ENCODE assay signal across 10 cellular contexts in the genomic region with DNA sequence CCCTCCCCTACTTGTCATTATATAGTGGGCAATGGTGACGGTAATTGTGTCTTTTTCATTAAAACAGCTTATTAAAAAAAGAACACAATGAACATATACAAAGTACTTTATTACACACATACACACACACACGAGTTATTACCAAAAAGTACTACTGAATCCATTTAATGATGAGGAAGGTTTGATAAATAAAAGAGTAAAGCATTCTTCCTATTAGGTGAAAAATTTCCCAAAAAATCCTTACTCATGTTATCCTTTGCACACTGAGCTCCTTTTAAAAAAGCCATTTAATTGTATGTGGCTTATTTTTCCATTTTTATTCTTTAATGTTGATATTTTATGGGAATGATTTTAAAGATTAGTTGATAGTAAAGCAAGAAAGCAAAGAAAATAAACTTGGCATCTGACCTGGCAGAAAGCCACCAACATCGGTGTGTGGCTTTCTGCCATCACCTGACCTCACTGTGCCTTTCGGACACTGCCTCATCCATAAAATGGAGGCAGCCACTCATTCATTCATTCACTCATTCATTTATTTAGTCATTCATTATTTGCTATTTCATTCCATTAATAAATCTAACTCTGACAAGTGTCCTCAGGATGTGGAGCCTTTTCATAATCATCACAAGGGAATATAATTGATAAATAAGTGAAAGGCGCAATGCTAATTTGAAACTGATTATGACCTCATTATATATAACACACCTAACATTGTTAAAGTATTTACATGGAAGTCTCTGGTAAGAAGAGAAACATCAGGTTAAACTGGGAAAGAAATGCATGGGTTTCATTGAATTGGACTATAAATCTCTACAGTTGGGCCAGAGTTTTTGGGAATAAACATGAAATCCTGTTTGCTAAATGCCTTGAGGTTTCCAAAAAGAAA. TPM values are rescaled to one million over a fixed set of nuclear protein-coding genes. Genes with fewer than 3 reads are reported as not detected.
A peak's percentile ranks its signal among the peaks of the same experiment; 100 is the strongest.
DNase-seq lines count a peak whose midpoint lies in the region; ATAC-seq and TF ChIP-seq lines count a peak whose summit lies in the region.
"Had no signal": no experiment of that assay in that cellular context is flagged by ENCODE, and none has a peak within 500 bp of the region (broad histone marks: within the 10 kb centered on the region; RNA-seq: fewer than 3 reads in every experiment).

No MANE protein-coding gene starts in this region.

- BruUV-seq in MCF 10A (replicated peaks; lab: Mats Ljungman, UMichigan) = no TSS peak

- POLR2A ChIA-PET in MCF 10A (lab: Yijun Ruan, JAX) = interaction anchor here (0.5 to 1.2 kb wide), 5 partner anchors 8 to 195 kb away, joined by 3 read pairs; no protein-coding TSS in a partner anchor
- POLR2A ChIA-PET in activated naive CD8-positive, alpha-beta T cell treated with anti-CD3 and anti-CD28 coated beads, Interleukin-2, amount 10 ng/mL, durations not matched to agents 7 days and 5 days (lab: Charles Lee) = no interaction called here

- no peaks in the 10 kb centered on the region for H3K9me3 ChIP-seq in breast epithelium
- H3K9me3 ChIP-seq in iPS-15b (ENCODE audit: control insufficient read depth, insufficient read depth, low read length) = no peaks in the 10 kb centered on the region
- H3K9me3 ChIP-seq in thoracic aorta = no peaks in the 10 kb centered on the region
- H3K9me3 ChIP-seq: HAP-1, SJCRH30 had no signal

- intact Hi-C loops in breast epithelium (cut with DNase I; ENCODE audit: low total_unique reads) (no loop called here), MCF 10A (cut with micrococcal nuclease) (no loop called here)

- no peaks in the 10 kb centered on the region for H3K36me3 ChIP-seq in breast epithelium
- no peaks in the 10 kb centered on the region for H3K36me3 ChIP-seq in iPS-15b (ENCODE audit: control insufficient read depth, insufficient read depth, low read length)
- no peaks in the 10 kb centered on the region for H3K36me3 ChIP-seq in thoracic aorta
- H3K36me3 ChIP-seq: HAP-1, SJCRH30 had no signal

- H3K27ac Mint-ChIP-seq in MCF 10A (ENCODE audit: low read depth, unreplicated experiment) = no peak overlapping the region
- no peak overlapping the region for H3K27ac Mint-ChIP-seq in activated naive CD8-positive, alpha-beta T cell treated with anti-CD3 and anti-CD28 coated beads, Interleukin-2, amount 10 ng/mL, durations not matched to agents 7 days and 5 days

- H3K27me3 Mint-ChIP-seq in MCF 10A (ENCODE audit: insufficient read depth, unreplicated experiment) = no peaks in the 10 kb centered on the region
- peaks cover 25% of the 10 kb centered on the region for H3K27me3 Mint-ChIP-seq in activated naive CD8-positive, alpha-beta T cell treated with anti-CD3 and anti-CD28 coated beads, Interleukin-2, amount 10 ng/mL, durations not matched to agents 7 days and 5 days

- DNase-seq in breast epithelium (ENCODE audit: low spot score in 2 of 2) = no peak
- no peak for DNase-seq in MCF 10A (ENCODE audit: unreplicated experiment)
- no peak for DNase-seq in activated naive CD8-positive, alpha-beta T cell treated with anti-CD3 and anti-CD28 coated beads, Interleukin-2, amount 10 ng/mL, durations not matched to agents 7 days and 5 days
- no peak for DNase-seq in thoracic aorta (ENCODE audit: low spot score)
- DNase-seq in NCI-H82 (lab: John Stamatoyannopoulos, UW) = no peak
- no peak for DNase-seq in NAMALWA (ENCODE audit: low spot score)
- DNase-seq: SJCRH30 had no signal

- peak overlapping the region in 2 of 3 donors; percentile 55 to 73 for H3K4me3 ChIP-seq in breast epithelium
- peak overlapping the region; percentile 56 for H3K4me3 ChIP-seq in iPS-15b (ENCODE audit: low read depth, low read length)
- H3K4me3 ChIP-seq in thoracic aorta = peak overlapping the region; percentile 80
- H3K4me3 ChIP-seq: SJCRH30 had no signal

- H3K4me1 ChIP-seq in breast epithelium (no peaks in the 10 kb centered on the region), iPS-15b (ENCODE audit: control insufficient read depth, insufficient read depth, low read length) (peaks cover 13% of the 10 kb centered on the region), thoracic aorta (ENCODE audit: control insufficient read depth in 1 of 2, low read depth in 2 of 2) (peaks cover 4 to 5% of the 10 kb centered on the region in 2 donors)
- H3K4me1 ChIP-seq: SJCRH30 had no signal

- H3K4me3 Mint-ChIP-seq in MCF 10A (ENCODE audit: unreplicated experiment) = no peak overlapping the region
- peak overlapping the region; percentile 90 for H3K4me3 Mint-ChIP-seq in activated naive CD8-positive, alpha-beta T cell treated with anti-CD3 and anti-CD28 coated beads, Interleukin-2, amount 10 ng/mL, durations not matched to agents 7 days and 5 days

- H3K36me3 Mint-ChIP-seq in MCF 10A (ENCODE audit: insufficient read depth, unreplicated experiment) = no peaks in the 10 kb centered on the region
- H3K36me3 Mint-ChIP-seq in activated naive CD8-positive, alpha-beta T cell treated with anti-CD3 and anti-CD28 coated beads, Interleukin-2, amount 10 ng/mL, durations not matched to agents 7 days and 5 days = no peaks in the 10 kb centered on the region

- H3K27me3 ChIP-seq in breast epithelium = peaks cover 0 to 3% of the 10 kb centered on the region in 2 donors
- H3K27me3 ChIP-seq in iPS-15b (ENCODE audit: control insufficient read depth, insufficient read depth, low read length) = peaks cover 11% of the 10 kb centered on the region
- H3K27me3 ChIP-seq in thoracic aorta (replicated peaks; ENCODE audit: insufficient read depth) = no peaks in the 10 kb centered on the region

- no peaks in the 10 kb centered on the region for H3K4me1 Mint-ChIP-seq in MCF 10A (ENCODE audit: insufficient read depth, unreplicated experiment)
- H3K4me1 Mint-ChIP-seq in activated naive CD8-positive, alpha-beta T cell treated with anti-CD3 and anti-CD28 coated beads, Interleukin-2, amount 10 ng/mL, durations not matched to agents 7 days and 5 days = peaks cover 20% of the 10 kb centered on the region

- H3K9ac ChIP-seq in iPS-15b (ENCODE audit: low read depth, low read length) = no peak overlapping the region

- H3K9me3 Mint-ChIP-seq in MCF 10A (ENCODE audit: unreplicated experiment) = no peaks in the 10 kb centered on the region
- peaks cover 7% of the 10 kb centered on the region for H3K9me3 Mint-ChIP-seq in activated naive CD8-positive, alpha-beta T cell treated with anti-CD3 and anti-CD28 coated beads, Interleukin-2, amount 10 ng/mL, durations not matched to agents 7 days and 5 days

- ATAC-seq in activated naive CD8-positive, alpha-beta T cell treated with anti-CD3 and anti-CD28 coated beads, Interleukin-2, amount 10 ng/mL, durations not matched to agents 7 days and 5 days (ENCODE audit: low read depth) = no peak
- ATAC-seq in thoracic aorta (ENCODE audit: insufficient number of reproducible peaks, low FRiP score, low read depth) (no peak), GM19463 (IDR thresholded peaks at IDR 0.05; ENCODE audit: unreplicated experiment) (no peak)

- CTCF ChIA-PET in MCF 10A (lab: Yijun Ruan, JAX) = interaction anchor here (0.6 to 1.5 kb wide), 4 partner anchors 141 to 540 kb away, joined by 3 to 6 read pairs (median 3); no protein-coding TSS in a partner anchor

- TF ChIP-seq CTCF in breast epithelium (IDR thresholded peaks at IDR 0.05) (no peak), MCF 10A (IDR thresholded peaks at IDR 0.05; ENCODE audit: unreplicated experiment) (no peak), thoracic aorta (IDR thresholded peaks at IDR 0.05) (no peak)

- no peak overlapping the region for H3K27ac ChIP-seq in breast epithelium
- H3K27ac ChIP-seq in thoracic aorta = no peak overlapping the region
- H3K27ac ChIP-seq: SJCRH30 had no signal

- TF ChIP-seq POLR2A in breast epithelium (IDR thresholded peaks at IDR 0.05) = no peak

RNA-seq across cellular contexts. Expression of gene SGK1, which starts 0.7 kb away (rescaled TPM):
- total RNA-seq in breast epithelium = 100 to 1,000 TPM; 104 to 459 (median 193) TPM
- total RNA-seq in MCF 10A (2022) = 20.8 and 30.8 TPM in 2 replicates
- 10 to 100 TPM; 31.5 to 35.1 TPM for total RNA-seq in activated naive CD8-positive, alpha-beta T cell treated with anti-CD3 and anti-CD28 coated beads, Interleukin-2, amount 10 ng/mL, durations not matched to agents 7 days and 5 days
- 10 to 100 TPM; 67.3 to 97.5 TPM for total RNA-seq in thoracic aorta
